ENCODE assay signal across 8 cellular contexts in the genomic region with DNA sequence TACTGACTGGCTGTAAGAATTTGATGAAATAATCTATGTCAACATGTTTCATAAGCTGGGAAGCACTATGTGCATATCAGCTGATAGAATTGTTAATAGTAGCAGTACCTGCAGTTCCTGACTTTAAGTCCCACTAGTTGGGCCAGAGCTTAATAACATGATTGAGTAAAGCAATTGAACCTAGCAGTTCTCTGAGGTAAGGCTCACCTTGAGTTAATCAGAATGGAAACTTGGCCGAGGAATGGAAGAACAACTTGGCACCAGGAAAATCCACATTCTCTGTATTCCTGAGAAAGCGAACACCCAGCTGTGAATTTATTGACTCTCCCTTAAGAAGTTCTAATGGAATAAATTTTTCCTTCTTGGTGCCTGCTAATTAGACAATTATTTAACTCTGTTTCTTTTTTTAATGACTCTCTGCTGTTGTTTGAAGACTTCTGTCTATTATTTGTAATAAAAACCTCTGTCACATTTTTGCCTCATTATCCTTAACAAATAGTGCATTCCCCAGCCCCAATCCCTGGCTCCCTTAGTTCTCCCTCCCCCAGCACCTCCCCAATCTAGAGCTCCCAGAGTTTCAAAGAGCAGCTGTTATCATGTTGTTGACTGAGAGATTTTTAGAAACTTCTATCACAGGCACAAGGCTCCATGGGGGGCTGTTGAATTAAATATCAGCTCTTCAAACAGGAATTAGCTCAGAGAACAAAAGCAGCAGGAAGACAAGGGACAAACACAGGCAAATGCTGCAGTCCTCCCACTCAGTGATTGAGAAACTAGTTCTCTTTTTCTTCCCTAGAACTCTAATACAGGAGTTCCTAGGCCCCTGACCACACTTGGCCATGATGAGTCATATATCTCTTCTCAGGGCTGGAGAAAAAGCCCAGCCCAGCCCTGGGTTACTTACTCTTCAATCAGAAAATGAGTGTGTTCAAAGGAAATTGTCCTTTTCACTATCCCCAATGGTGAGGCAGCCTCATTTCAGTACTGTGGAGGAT.
A peak's percentile ranks its signal among the peaks of the same experiment; 100 is the strongest.
DNase-seq lines count a peak whose midpoint lies in the region; ATAC-seq and TF ChIP-seq lines count a peak whose summit lies in the region.
"Had no signal": no experiment of that assay in that cellular context is flagged by ENCODE, and none has a peak within 500 bp of the region (broad histone marks: within the 10 kb centered on the region; RNA-seq: fewer than 3 reads in every experiment).

No MANE protein-coding gene starts in this region.

- peaks cover 12% of the 10 kb centered on the region for H3F3A ChIP-seq in neural progenitor cell (ENCODE audit: low read depth)

- H3K9ac ChIP-seq in neural progenitor cell: no peak overlapping the region

- peak overlapping the region; percentile 4 for H3K4me2 ChIP-seq in neural progenitor cell

- peak; percentile 1 for DNase-seq in NCI-H748 treated with DMSO at 0.1 percent for 48 hours (lab: John Stamatoyannopoulos, UW)
- peak; percentile 67 for DNase-seq in neural progenitor cell (ENCODE audit: low spot score)
- no peak for DNase-seq in NCI-H446 (lab: John Stamatoyannopoulos, UW)
- DNase-seq in effector CD8-positive, alpha-beta T cell (lab: John Stamatoyannopoulos, UW): no peak
- no peak for DNase-seq in CD4-positive, alpha-beta memory T cell
- DNase-seq: NCI-H526 treated with DMSO at 0.1 percent for 48 hours had no signal

- CTCF ChIA-PET in CD4-positive, alpha-beta memory T cell (lab: Charles Lee; ENCODE audit: partially characterized antibody): no interaction called here

- intact Hi-C loops in CD4-positive, alpha-beta memory T cell (cut with micrococcal nuclease): no loop called here

- no peaks in the 10 kb centered on the region for H3K27me3 ChIP-seq in neural progenitor cell
- no peaks in the 10 kb centered on the region for H3K27me3 ChIP-seq in CD4-positive, alpha-beta memory T cell (ENCODE audit: insufficient read depth, low read length)

- POLR2A ChIA-PET in CD4-positive, alpha-beta memory T cell (lab: Charles Lee; ENCODE audit: partially characterized antibody): no interaction called here

- H3K9me3 Mint-ChIP-seq in neural progenitor cell: peaks cover 13% of the 10 kb centered on the region
- peaks cover 0 to 2% (median 0%) of the 10 kb centered on the region in 8 donors for H3K9me3 Mint-ChIP-seq in CD4-positive, alpha-beta memory T cell

- peak overlapping the region; percentile 60 for H3K27ac ChIP-seq in neural progenitor cell
- H3K27ac ChIP-seq in CD4-positive, alpha-beta memory T cell (ENCODE audit: low read depth, low read length): no peak overlapping the region

- H3K79me2 ChIP-seq in neural progenitor cell (ENCODE audit: low read depth): no peaks in the 10 kb centered on the region

- peaks cover 11% of the 10 kb centered on the region for H3K4me1 ChIP-seq in neural progenitor cell
- H3K4me1 ChIP-seq in CD4-positive, alpha-beta memory T cell (ENCODE audit: insufficient read depth, low read length): no peaks in the 10 kb centered on the region

- peak overlapping the region; percentile 19 for H3K4me3 Mint-ChIP-seq in neural progenitor cell
- no peak overlapping the region for H3K4me3 Mint-ChIP-seq in CD4-positive, alpha-beta memory T cell

- no peak for TF ChIP-seq CTCF in neural progenitor cell (IDR thresholded peaks at IDR 0.05)

- peaks cover 2% of the 10 kb centered on the region for H3K36me3 Mint-ChIP-seq in neural progenitor cell
- H3K36me3 Mint-ChIP-seq in CD4-positive, alpha-beta memory T cell: no peaks in the 10 kb centered on the region

- ATAC-seq in GM19324 (IDR thresholded peaks at IDR 0.05; ENCODE audit: low FRiP score, unreplicated experiment): peak; percentile 63
- peak; percentile 99 for ATAC-seq in HG02870 (IDR thresholded peaks at IDR 0.05; ENCODE audit: unreplicated experiment)

- H3K36me3 ChIP-seq in neural progenitor cell: no peaks in the 10 kb centered on the region
- H3K36me3 ChIP-seq in CD4-positive, alpha-beta memory T cell (ENCODE audit: insufficient read depth, low read length): no peaks in the 10 kb centered on the region

- H3K4me1 Mint-ChIP-seq in neural progenitor cell: peaks cover 27% of the 10 kb centered on the region
- no peaks in the 10 kb centered on the region for H3K4me1 Mint-ChIP-seq in CD4-positive, alpha-beta memory T cell

- no peaks in the 10 kb centered on the region for H3K9me3 ChIP-seq in neural progenitor cell (ENCODE audit: low read depth)
- H3K9me3 ChIP-seq in CD4-positive, alpha-beta memory T cell (ENCODE audit: control insufficient read depth in 1 of 2, low read length in 2 of 2): no peaks in the 10 kb centered on the region

- H2AFZ ChIP-seq in neural progenitor cell (replicated peaks): peak overlapping the region; percentile 6

- H3K27me3 Mint-ChIP-seq in neural progenitor cell (ENCODE audit: insufficient read depth, low read depth): peaks cover 3% of the 10 kb centered on the region
- H3K27me3 Mint-ChIP-seq in CD4-positive, alpha-beta memory T cell: peaks cover 0 to 4% of the 10 kb centered on the region in 2 donors

- H4K20me1 ChIP-seq in neural progenitor cell (ENCODE audit: low read depth): no peaks in the 10 kb centered on the region

- H3K27ac Mint-ChIP-seq in neural progenitor cell: peak overlapping the region; percentile 97
- no peak overlapping the region for H3K27ac Mint-ChIP-seq in CD4-positive, alpha-beta memory T cell

- H3K4me3 ChIP-seq in neural progenitor cell: no peak overlapping the region
- no peak overlapping the region for H3K4me3 ChIP-seq in CD4-positive, alpha-beta memory T cell (ENCODE audit: low read length in 2 of 2)

Comparison
In these comparisons a context has a peak if more than half of its experiments do, and no peak if none do; other contexts are left out.
1. DNase-seq: peak in NCI-H748 treated with DMSO at 0.1 percent for 48 hours (single experiment) and neural progenitor cell (single experiment); none in NCI-H446 (0 of 2), effector CD8-positive, alpha-beta T cell (single experiment) and CD4-positive, alpha-beta memory T cell (0 of 5).